Comparison of ENCODE assay signal across 16 cellular contexts in the genomic region with DNA sequence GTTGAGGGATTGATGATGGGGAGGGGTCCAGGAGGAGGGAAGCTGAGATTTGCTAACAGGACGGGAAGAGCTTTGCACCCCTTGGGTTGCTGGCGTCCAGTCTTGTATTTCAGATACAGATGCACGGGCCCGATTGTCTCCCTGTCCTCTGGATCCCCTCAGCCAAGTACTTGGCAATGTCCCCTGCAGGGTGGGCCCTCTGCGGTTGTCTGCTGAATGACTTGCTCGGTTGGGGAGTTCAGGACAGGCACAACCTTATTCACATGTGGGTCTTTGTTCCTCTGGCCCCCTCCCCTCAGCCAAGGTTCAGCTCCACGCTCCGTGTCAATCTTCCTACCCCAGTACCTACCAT. TPM values are rescaled to one million over a fixed set of nuclear protein-coding genes. Genes with fewer than 3 reads are reported as not detected.
DNase-seq lines count a peak whose midpoint lies in the region; ATAC-seq, FAIRE-seq and TF ChIP-seq lines count a peak whose summit lies in the region.
"Had no signal": no experiment of that assay in that cellular context is flagged by ENCODE, and none has a peak within 500 bp of the region (broad histone marks: within the 10 kb centered on the region; RNA-seq: fewer than 3 reads in every experiment).

No MANE protein-coding gene starts in this region.

- in situ Hi-C loops in HepG2 (cut with HindIII; ENCODE audit: extremely low pct_ligation_motif_present, low pct_unique_long_range_greater_than_20kb), result no loop called here

- H4K20me1 ChIP-seq in HepG2 (ENCODE audit: insufficient read depth, low read length), result no peaks in the 10 kb centered on the region

- no peak overlapping the region for H3K4me3 ChIP-seq in HepG2 (replicated peaks in 1 of 3; ENCODE audit: insufficient read depth in 1 of 3, low read depth in 2 of 3, low read length in 3 of 3)
- no peak overlapping the region for H3K4me3 ChIP-seq in subcutaneous abdominal adipose tissue (ENCODE audit: low read depth in 1 of 5, low read length in 5 of 5)

- H3K27ac ChIP-seq in HepG2 (ENCODE audit: extremely low read length, insufficient read depth, low read length) (no peak overlapping the region), subcutaneous abdominal adipose tissue (ENCODE audit: low read depth, low read length) (peak overlapping the region; percentile 84)
- H3K27ac ChIP-seq: GM23248 had no signal

- H3K27me3 Mint-ChIP-seq in T-helper 17 cell, result peaks cover 36% of the 10 kb centered on the region
- H3K27me3 Mint-ChIP-seq: activated CD8-positive, alpha-beta T cell treated with anti-CD3 and anti-CD28 coated beads for 36 hours had no signal

- H3K9me3 ChIP-seq in T-helper 17 cell (ENCODE audit: control insufficient read depth, low read length, poor library complexity, severe bottlenecking), result no peaks in the 10 kb centered on the region
- no peaks in the 10 kb centered on the region for H3K9me3 ChIP-seq in HepG2 (ENCODE audit: low read length)
- no peaks in the 10 kb centered on the region for H3K9me3 ChIP-seq in subcutaneous abdominal adipose tissue (ENCODE audit: control insufficient read depth in 5 of 5, low read length in 5 of 5)

- no peak overlapping the region for H2AFZ ChIP-seq in HepG2 (ENCODE audit: low read length)

- POLR2A ChIA-PET in HepG2 (lab: Yijun Ruan, JAX), result no interaction called here

- DNase-seq in NCI-H1105 treated with DMSO at 0.1 percent for 48 hours (lab: John Stamatoyannopoulos, UW) (peak; percentile 70), T-helper 17 cell (no peak), HepG2 (ENCODE audit: low spot score) (no peak), omental fat pad (ENCODE audit: low spot score) (no peak)
- DNase-seq: activated naive CD4-positive, alpha-beta T cell treated with Interleukin-2 at 50 U/mL for 16 hours; CD8-positive, alpha-beta T cell; NCI-H2029; T-helper 9 cell had no signal

- ATAC-seq in T-helper 17 cell (no peak), HepG2 (no peak), HG02623 (IDR thresholded peaks at IDR 0.05; ENCODE audit: unreplicated experiment) (no peak), HG03520 (IDR thresholded peaks at IDR 0.05; ENCODE audit: unreplicated experiment) (no peak), omental fat pad (ENCODE audit: low FRiP score) (no peak)
- ATAC-seq: CD8-positive, alpha-beta T cell had no signal

- peak overlapping the region; percentile 6 for H3K27ac Mint-ChIP-seq in T-helper 17 cell
- H3K27ac Mint-ChIP-seq: activated CD8-positive, alpha-beta T cell treated with anti-CD3 and anti-CD28 coated beads for 36 hours; CD8-positive, alpha-beta T cell had no signal

- H3K36me3 Mint-ChIP-seq in T-helper 17 cell (ENCODE audit: low read depth), result no peaks in the 10 kb centered on the region
- H3K36me3 Mint-ChIP-seq: CD8-positive, alpha-beta T cell had no signal

- H3K4me2 ChIP-seq in HepG2 (ENCODE audit: low read depth, low read length), result peak overlapping the region; percentile 57; the same call in 1 of the 2 replicates

- H3K4me1 Mint-ChIP-seq in T-helper 17 cell, result peaks cover 14% of the 10 kb centered on the region

- no peak for FAIRE-seq in HepG2 (lab: Jason Lieb, UNC)
- FAIRE-seq: colon had no signal

- H3K9ac ChIP-seq in HepG2 (ENCODE audit: insufficient read depth, low read depth, low read length) (no peak overlapping the region), subcutaneous abdominal adipose tissue (ENCODE audit: low read length in 5 of 5) (peak overlapping the region in 1 of 5 donors; percentile 23)

- H3K79me2 ChIP-seq in HepG2 (ENCODE audit: insufficient read depth, low read length), result no peaks in the 10 kb centered on the region

- TF ChIP-seq POLR2A in HepG2 (IDR thresholded peaks at IDR 0.05; ENCODE audit: insufficient read depth in 1 of 2, low read depth in 2 of 2, low read length in 2 of 2), result no peak

- H3K4me1 ChIP-seq in HepG2 (ENCODE audit: insufficient read depth, low read length) (peaks cover 38% of the 10 kb centered on the region), subcutaneous abdominal adipose tissue (ENCODE audit: control insufficient read depth in 5 of 5, insufficient read depth in 5 of 5, low read length in 5 of 5) (peaks cover 26 to 54% (median 41%) of the 10 kb centered on the region in 5 donors)

- H3K36me3 ChIP-seq in HepG2 (replicated peaks in 1 of 2; ENCODE audit: control insufficient read depth in 1 of 2, insufficient read depth in 2 of 2, low read length in 2 of 2) (no peaks in the 10 kb centered on the region), subcutaneous abdominal adipose tissue (ENCODE audit: control insufficient read depth in 5 of 5, insufficient read depth in 5 of 5, low read length in 5 of 5) (no peaks in the 10 kb centered on the region)

- TF ChIP-seq CTCF in HepG2 (CRISPR knock-in tag; IDR thresholded peaks at IDR 0.05) (no peak), omental fat pad (IDR thresholded peaks at IDR 0.05) (no peak)

- CTCF ChIA-PET in HepG2 (lab: Yijun Ruan, JAX; ENCODE audit: low intra/inter-chr PET ratio, low total read pairs), result no interaction called here

- WGBS in HepG2 (ENCODE audit: low lambda C conversion rate), result 64% methylated on average over 6 of the region's 8 CpGs

- H3K4me3 Mint-ChIP-seq in T-helper 17 cell, result peak overlapping the region; percentile 41
- H3K4me3 Mint-ChIP-seq: activated CD8-positive, alpha-beta T cell treated with anti-CD3 and anti-CD28 coated beads for 36 hours; CD8-positive, alpha-beta T cell had no signal

- no peak for TF ChIP-seq RAD21 in HepG2 (CRISPR knock-in tag; IDR thresholded peaks at IDR 0.05)

- intact Hi-C loops in HepG2 (cut with micrococcal nuclease; ENCODE audit: unreplicated experiment), result no loop called here

- peaks cover 5 to 19% of the 10 kb centered on the region in 2 experiments; a peak in 4 of 5 replicates for H3K27me3 ChIP-seq in HepG2 (ENCODE audit: control insufficient read depth in 1 of 2, insufficient read depth in 2 of 2, low read length in 2 of 2)
- H3K27me3 ChIP-seq in subcutaneous abdominal adipose tissue (ENCODE audit: control insufficient read depth in 5 of 5, insufficient read depth in 4 of 5, low read length in 5 of 5), result no peaks in the 10 kb centered on the region

- TF ChIP-seq EP300 in HepG2 (IDR thresholded peaks at IDR 0.05; ENCODE audit: low read depth in 2 of 2, low read length in 2 of 2), result no peak
- TF ChIP-seq EP300 in HepG2 (CRISPR knock-in tag; IDR thresholded peaks at IDR 0.05; ENCODE audit: borderline replicate concordance), result no peak

- BruUV-seq in HepG2 (replicated peaks; lab: Mats Ljungman, UMichigan), result no TSS peak

RNA-seq across cellular contexts. Expression of gene CPA5, which starts 7.0 kb away (rescaled TPM):
- total RNA-seq in T-helper 17 cell, result 10 to 100 TPM in 1 of 2 donors, 1 to 10 TPM in 1; 2.5 to 11.5 TPM
- total RNA-seq in HepG2 (2016; rRNA removed; fragmentation: Illumina TruSeq; extraction: Trizol), result not detected in 2 replicates
- not detected in 2 replicates for total RNA-seq in HepG2 (2016; cell fraction: cytosol; rRNA removed; fragmentation: Illumina TruSeq; extraction: Trizol; ENCODE audit: low read depth)
- not detected in 2 replicates for total RNA-seq in HepG2 (2016; cell fraction: insoluble cytoplasmic fraction; rRNA removed; fragmentation: Illumina TruSeq; extraction: Trizol)
- not detected in 2 replicates for total RNA-seq in HepG2 (2016; cell fraction: membrane; rRNA removed; fragmentation: Illumina TruSeq; extraction: Trizol)
- total RNA-seq in HepG2 (2016; cell fraction: nucleus; rRNA removed; fragmentation: Illumina TruSeq; extraction: Trizol), result not detected in 2 replicates
- polyA plus RNA-seq in HepG2 (2011; rRNA removed), result 0.30 and 0.48 TPM in 2 replicates
- polyA plus RNA-seq in HepG2 (2011; cell fraction: cytosol; rRNA removed), result 0.20 and 0.21 TPM in 2 replicates
- polyA plus RNA-seq in HepG2 (2011; cell fraction: nucleus; rRNA removed), result 1.4 and 1.6 TPM in 2 replicates
- 0.59 TPM in 1 of 2 replicates, not detected in the other for polyA plus RNA-seq in HepG2 (2012)
- polyA plus RNA-seq in HepG2 (2016; cell fraction: cytosol; fragmentation: Illumina TruSeq; extraction: Trizol; ENCODE audit: low read depth), result 0.19 TPM in 1 of 2 replicates, not detected in the other
- not detected in 2 replicates for polyA plus RNA-seq in HepG2 (2016; cell fraction: insoluble cytoplasmic fraction; fragmentation: Illumina TruSeq; extraction: Trizol; ENCODE audit: low read depth)
- 0.30 TPM in 1 of 2 replicates, not detected in the other for polyA plus RNA-seq in HepG2 (2016; cell fraction: membrane; fragmentation: Illumina TruSeq; extraction: Trizol; ENCODE audit: low read depth)
- not detected in 2 replicates for polyA plus RNA-seq in HepG2 (2016; cell fraction: nucleus; fragmentation: Illumina TruSeq; extraction: Trizol; ENCODE audit: insufficient read depth, low read depth)
- 1.0 TPM in 1 of 2 replicates, not detected in the other for polyA minus RNA-seq in HepG2 (2011; rRNA and poly(A)+ RNA removed; ENCODE audit: low replicate concordance)
- polyA minus RNA-seq in HepG2 (2011; cell fraction: cytosol; rRNA and poly(A)+ RNA removed), result not detected in 2 replicates
- polyA minus RNA-seq in HepG2 (2011; cell fraction: nucleus; rRNA and poly(A)+ RNA removed), result not detected in 2 replicates
- not detected for total RNA-seq in omental fat pad
- total RNA-seq: CD8-positive, alpha-beta T cell; fibroblast of villous mesenchyme; GM23248; kidney epithelial cell had no signal

RNA-seq across cellular contexts. Expression of gene CPA1, which starts 28.7 kb away (rescaled TPM):
- total RNA-seq in T-helper 17 cell (not detected), HepG2 (2016; rRNA removed; fragmentation: Illumina TruSeq; extraction: Trizol) (0.20 TPM in 1 of 2 replicates, not detected in the other), omental fat pad (1 to 10 TPM in 3 of 4 donors, not detected in 1; 2.0 to 4.5 (median 2.3) TPM)
- total RNA-seq in HepG2 (2016; cell fraction: cytosol; rRNA removed; fragmentation: Illumina TruSeq; extraction: Trizol; ENCODE audit: low read depth), result 0.20 and 0.35 TPM in 2 replicates
- not detected in 2 replicates for total RNA-seq in HepG2 (2016; cell fraction: insoluble cytoplasmic fraction; rRNA removed; fragmentation: Illumina TruSeq; extraction: Trizol)
- total RNA-seq in HepG2 (2016; cell fraction: membrane; rRNA removed; fragmentation: Illumina TruSeq; extraction: Trizol), result 0.34 TPM in 1 of 2 replicates, not detected in the other
- total RNA-seq in HepG2 (2016; cell fraction: nucleus; rRNA removed; fragmentation: Illumina TruSeq; extraction: Trizol), result not detected in 2 replicates
- 0.57 and 0.58 TPM in 2 replicates for polyA plus RNA-seq in HepG2 (2011; rRNA removed)
- 0.42 and 0.77 TPM in 2 replicates for polyA plus RNA-seq in HepG2 (2011; cell fraction: cytosol; rRNA removed)
- 1.2 and 2.4 TPM in 2 replicates for polyA plus RNA-seq in HepG2 (2011; cell fraction: nucleus; rRNA removed)
- 0.16 TPM in 1 of 2 replicates, not detected in the other for polyA plus RNA-seq in HepG2 (2012)
- polyA plus RNA-seq in HepG2 (2016; cell fraction: cytosol; fragmentation: Illumina TruSeq; extraction: Trizol; ENCODE audit: low read depth), result 0.17 and 0.27 TPM in 2 replicates
- 0.22 TPM in 1 of 2 replicates, not detected in the other for polyA plus RNA-seq in HepG2 (2016; cell fraction: insoluble cytoplasmic fraction; fragmentation: Illumina TruSeq; extraction: Trizol; ENCODE audit: low read depth)
- 0.14 TPM in 1 of 2 replicates, not detected in the other for polyA plus RNA-seq in HepG2 (2016; cell fraction: membrane; fragmentation: Illumina TruSeq; extraction: Trizol; ENCODE audit: low read depth)
- polyA plus RNA-seq in HepG2 (2016; cell fraction: nucleus; fragmentation: Illumina TruSeq; extraction: Trizol; ENCODE audit: insufficient read depth, low read depth), result not detected in 2 replicates
- not detected in 2 replicates for polyA minus RNA-seq in HepG2 (2011; rRNA and poly(A)+ RNA removed; ENCODE audit: low replicate concordance)
- polyA minus RNA-seq in HepG2 (2011; cell fraction: cytosol; rRNA and poly(A)+ RNA removed), result not detected in 2 replicates
- polyA minus RNA-seq in HepG2 (2011; cell fraction: nucleus; rRNA and poly(A)+ RNA removed), result 0.90 and 1.2 TPM in 2 replicates
- total RNA-seq: activated CD8-positive, alpha-beta T cell treated with anti-CD3 and anti-CD28 coated beads for 36 hours; CD8-positive, alpha-beta T cell; GM23248; kidney epithelial cell had no signal
- polyA plus RNA-seq: GM23248 had no signal

RNA-seq across cellular contexts. Expression of gene CPA4, which starts 58.7 kb away (rescaled TPM):
- total RNA-seq in T-helper 17 cell, result not detected
- total RNA-seq in HepG2 (2016; rRNA removed; fragmentation: Illumina TruSeq; extraction: Trizol), result 0.17 and 0.22 TPM in 2 replicates
- total RNA-seq in HepG2 (2016; cell fraction: cytosol; rRNA removed; fragmentation: Illumina TruSeq; extraction: Trizol; ENCODE audit: low read depth), result not detected in 2 replicates
- 0.24 TPM in 2 replicates for total RNA-seq in HepG2 (2016; cell fraction: insoluble cytoplasmic fraction; rRNA removed; fragmentation: Illumina TruSeq; extraction: Trizol)
- 0.06 TPM in 1 of 2 replicates, not detected in the other for total RNA-seq in HepG2 (2016; cell fraction: membrane; rRNA removed; fragmentation: Illumina TruSeq; extraction: Trizol)
- total RNA-seq in HepG2 (2016; cell fraction: nucleus; rRNA removed; fragmentation: Illumina TruSeq; extraction: Trizol), result 0.88 and 1.2 TPM in 2 replicates
- polyA plus RNA-seq in HepG2 (2011; rRNA removed), result 0.20 and 0.39 TPM in 2 replicates
- polyA plus RNA-seq in HepG2 (2011; cell fraction: cytosol; rRNA removed), result 0.11 and 0.32 TPM in 2 replicates
- polyA plus RNA-seq in HepG2 (2011; cell fraction: nucleus; rRNA removed), result 0.27 and 0.93 TPM in 2 replicates
- not detected in 2 replicates for polyA plus RNA-seq in HepG2 (2012)
- not detected in 2 replicates for polyA plus RNA-seq in HepG2 (2016; cell fraction: cytosol; fragmentation: Illumina TruSeq; extraction: Trizol; ENCODE audit: low read depth)
- polyA plus RNA-seq in HepG2 (2016; cell fraction: insoluble cytoplasmic fraction; fragmentation: Illumina TruSeq; extraction: Trizol; ENCODE audit: low read depth), result 0.58 TPM in 1 of 2 replicates, not detected in the other
- polyA plus RNA-seq in HepG2 (2016; cell fraction: membrane; fragmentation: Illumina TruSeq; extraction: Trizol; ENCODE audit: low read depth), result not detected in 2 replicates
- polyA plus RNA-seq in HepG2 (2016; cell fraction: nucleus; fragmentation: Illumina TruSeq; extraction: Trizol; ENCODE audit: insufficient read depth, low read depth), result 0.86 and 1.1 TPM in 2 replicates
- 0.12 and 15.7 TPM in 2 replicates for polyA minus RNA-seq in HepG2 (2011; rRNA and poly(A)+ RNA removed; ENCODE audit: low replicate concordance)
- 0.49 TPM in 1 of 2 replicates, not detected in the other for polyA minus RNA-seq in HepG2 (2011; cell fraction: cytosol; rRNA and poly(A)+ RNA removed)
- polyA minus RNA-seq in HepG2 (2011; cell fraction: nucleus; rRNA and poly(A)+ RNA removed), result 0.50 TPM in 1 of 2 replicates, not detected in the other
- 1 to 10 TPM in 3 of 4 donors, not detected in 1; 3.0 to 9.7 (median 4.1) TPM for total RNA-seq in omental fat pad
- total RNA-seq: activated CD8-positive, alpha-beta T cell treated with anti-CD3 and anti-CD28 coated beads for 36 hours; CD8-positive, alpha-beta T cell had no signal
